Comparison of ENCODE assay signal across 35 cellular contexts in genomic region chr1:28415246-28415645, GRCh38. TPM values are rescaled to one million over a fixed set of nuclear protein-coding genes. Genes with fewer than 3 reads are reported as not detected.
DNase-seq lines count a peak whose midpoint lies in the region; ATAC-seq, FAIRE-seq and TF ChIP-seq lines count a peak whose summit lies in the region.
"Had no signal": no experiment of that assay in that cellular context is flagged by ENCODE, and none has a peak within 500 bp of the region (broad histone marks: within the 10 kb centered on the region; RNA-seq: fewer than 3 reads in every experiment).

No MANE protein-coding gene starts in this region.

- no peak overlapping the region for H3K9ac ChIP-seq in HUES6 (ENCODE audit: low read length)
- no peak overlapping the region for H3K9ac ChIP-seq in endodermal cell (ENCODE audit: extremely low read depth, low read length, poor library complexity, severe bottlenecking)
- no peak overlapping the region for H3K9ac ChIP-seq in mesenchymal stem cell (ENCODE audit: low read length)
- H3K9ac ChIP-seq in MM.1S (ENCODE audit: low read length), result no peak overlapping the region
- H3K9ac ChIP-seq: GM23248 had no signal

- H3K36me3 ChIP-seq in A673 (ENCODE audit: insufficient read depth, low read length, poor library complexity, severe bottlenecking) (no peaks in the 10 kb centered on the region), HUES6 (ENCODE audit: control insufficient read depth, insufficient read depth, low read length) (no peaks in the 10 kb centered on the region; the same call in 1 of the 2 replicates), endodermal cell (ENCODE audit: control insufficient read depth, insufficient read depth, low read length) (peaks cover 10% of the 10 kb centered on the region), pancreas (no peaks in the 10 kb centered on the region), mesenchymal stem cell (ENCODE audit: control insufficient read depth in 1 of 2, insufficient read depth in 2 of 2, low read depth in 1 of 2, low read length in 2 of 2) (peaks cover 0 to 2% of the 10 kb centered on the region in 2 experiments), MM.1S (replicated peaks; ENCODE audit: insufficient read depth, low read length) (no peaks in the 10 kb centered on the region)
- H3K36me3 ChIP-seq: cardiac muscle cell, neutrophil, prostate gland, right lobe of liver, spleen had no signal

- CTCF ChIA-PET in A673 (lab: Charles Lee), result interaction anchor here (0.8 kb wide), 1 partner anchor 56 kb away, joined by 6 read pairs; no protein-coding TSS in a partner anchor
- CTCF ChIA-PET in RWPE1 (lab: Yijun Ruan, JAX), result interaction anchor here (0.5 kb wide), 1 partner anchor 24 kb away, joined by 3 read pairs; no protein-coding TSS in a partner anchor

- H4K8ac ChIP-seq in mesenchymal stem cell (ENCODE audit: low read length), result no peak overlapping the region

- H3K9me3 Mint-ChIP-seq in endodermal cell, result no peaks in the 10 kb centered on the region
- H3K9me3 Mint-ChIP-seq: activated naive CD8-positive, alpha-beta T cell treated with anti-CD3 and anti-CD28 coated beads, Interleukin-2, amount 10 ng/mL, durations not matched to agents 7 days and 5 days; activated T-cell treated with anti-CD3 and anti-CD28 coated beads, Interleukin-2, amount 50 U/mL, for 4 hours; CD4-positive, CD25-positive, alpha-beta regulatory T cell; stimulated activated naive CD8-positive, alpha-beta T cell treated with anti-CD3 and anti-CD28 coated beads, Interleukin-15, Interleukin-2, amounts not matched to agents 100 ng/mL and 50 ng/mL, for 24 hours had no signal

- peaks cover 6% of the 10 kb centered on the region; the same call in 1 of the 2 replicates for H3F3A ChIP-seq in MM.1S (ENCODE audit: insufficient read depth, low read length)

- DNase-seq in A673 (ENCODE audit: low spot score) (peak; percentile 32), RWPE1 (ENCODE audit: low spot score) (no peak), endodermal cell (no peak), pancreas (no peak), mesenchymal stem cell (no peak), MM.1S (no peak), HCEC 1CT (no peak)
- DNase-seq: activated CD4-positive, alpha-beta T cell treated with anti-CD3 and anti-CD28 coated beads, Interleukin-2, amount 50 U/mL, for 1 hour; activated gamma-delta T cell; activated naive CD8-positive, alpha-beta T cell treated with anti-CD3 and anti-CD28 coated beads, Interleukin-2, amount 10 ng/mL, durations not matched to agents 7 days and 5 days; activated T-cell treated with anti-CD3 and anti-CD28 coated beads, Interleukin-2, amount 50 U/mL, for 4 hours; aorta; Calu3; CD4-positive, CD25-positive, alpha-beta regulatory T cell; DMS79; effector CD8-positive, alpha-beta T cell; GM23248; left ventricle myocardium superior; NCI-H1105 treated with DMSO at 0.1 percent for 48 hours; NCI-H187 treated with DMSO at 0.1 percent for 48 hours; NCI-H526; right lobe of liver; SHP77 treated with DMSO at 0.1 percent for 48 hours; spleen; stimulated activated CD4-positive, alpha-beta T cell treated with anti-CD3 and anti-CD28 coated beads, Interleukin-2, amount 100 ng/mL, for 24 hours had no signal

- no peak overlapping the region for H2BK5ac ChIP-seq in mesenchymal stem cell (ENCODE audit: low read depth, low read length, poor library complexity, severe bottlenecking)

- H3K4me3 ChIP-seq in A673 (ENCODE audit: low read depth, low read length, poor library complexity, severe bottlenecking), result no peak overlapping the region
- H3K4me3 ChIP-seq in HUES6 (ENCODE audit: low read depth, low read length), result no peak overlapping the region
- no peak overlapping the region for H3K4me3 ChIP-seq in endodermal cell (ENCODE audit: low read length)
- no peak overlapping the region for H3K4me3 ChIP-seq in pancreas
- no peak overlapping the region for H3K4me3 ChIP-seq in mesenchymal stem cell (ENCODE audit: insufficient read depth in 1 of 2, low read depth in 1 of 2, low read length in 2 of 2)
- no peak overlapping the region for H3K4me3 ChIP-seq in MM.1S (ENCODE audit: low read length)
- H3K4me3 ChIP-seq: cardiac muscle cell, coronary artery, GM23248, prostate gland, right lobe of liver, spleen had no signal

- H2AK5ac ChIP-seq in mesenchymal stem cell (ENCODE audit: low read length, severe bottlenecking), result no peak overlapping the region

- no peak overlapping the region for H2BK12ac ChIP-seq in mesenchymal stem cell (ENCODE audit: low read length in 2 of 2)

- 83% methylated on average over 1 to 2 of the region's 2 CpGs for WGBS in endodermal cell (ENCODE audit: insufficient coverage in 1 of 2, insufficient read length in 1 of 2), 2 experiments
- 85 to 87% methylated on average over 2 of the region's 2 CpGs for WGBS in pancreas, 2 donors
- WGBS in mesenchymal stem cell, result 70% methylated on average over 2 of the region's 2 CpGs

- H3K4ac ChIP-seq in mesenchymal stem cell (ENCODE audit: low read depth in 1 of 2, low read length in 2 of 2), result no peak overlapping the region

- H3K23ac ChIP-seq in mesenchymal stem cell (ENCODE audit: low read length in 2 of 2), result no peak overlapping the region

- H3K14ac ChIP-seq in mesenchymal stem cell (ENCODE audit: low read length in 2 of 2), result no peak overlapping the region

- ATAC-seq in pancreas, result no peak
- ATAC-seq: activated T-cell treated with anti-CD3 and anti-CD28 coated beads, Interleukin-2, amount 50 U/mL, for 4 hours; HepG2; left ventricle myocardium superior; Panc1; right lobe of liver had no signal

- no peaks in the 10 kb centered on the region for H3K27me3 ChIP-seq in A673 (replicated peaks; ENCODE audit: insufficient read depth, low read depth, low read length, poor library complexity)
- H3K27me3 ChIP-seq in HUES6 (ENCODE audit: control insufficient read depth, insufficient read depth, low read length), result no peaks in the 10 kb centered on the region
- no peaks in the 10 kb centered on the region for H3K27me3 ChIP-seq in endodermal cell (ENCODE audit: control insufficient read depth, insufficient read depth, low read length, poor library complexity, severe bottlenecking)
- H3K27me3 ChIP-seq in pancreas, result no peaks in the 10 kb centered on the region
- H3K27me3 ChIP-seq in mesenchymal stem cell (ENCODE audit: control insufficient read depth in 1 of 2, insufficient read depth in 1 of 2, low read length in 2 of 2), result no peaks in the 10 kb centered on the region
- H3K27me3 ChIP-seq in MM.1S (replicated peaks; ENCODE audit: insufficient read depth, low read length), result no peaks in the 10 kb centered on the region
- H3K27me3 ChIP-seq: cardiac muscle cell, neutrophil, right lobe of liver, spleen had no signal

- peak overlapping the region; percentile 57 for H3K27ac Mint-ChIP-seq in endodermal cell
- H3K27ac Mint-ChIP-seq: stimulated activated naive CD8-positive, alpha-beta T cell treated with anti-CD3 and anti-CD28 coated beads, Interleukin-15, Interleukin-2, amounts not matched to agents 100 ng/mL and 50 ng/mL, for 24 hours had no signal

- peaks cover 9% of the 10 kb centered on the region for H3K79me1 ChIP-seq in mesenchymal stem cell (replicated peaks; ENCODE audit: low read length, poor library complexity, severe bottlenecking)

- H3K4me1 Mint-ChIP-seq in endodermal cell, result peaks cover 6% of the 10 kb centered on the region

- no peaks in the 10 kb centered on the region for H3K9me2 ChIP-seq in MM.1S (replicated peaks; ENCODE audit: insufficient read depth, low read length)

- H3K27ac ChIP-seq in A673 (ENCODE audit: low read depth, low read length, poor library complexity, severe bottlenecking) (peak overlapping the region; percentile 4), HUES6 (ENCODE audit: low read depth, low read length) (0 out of 2 replicates have a peak overlapping the region, but pooled peaks have one; percentile 62), RWPE1 (peak overlapping the region; percentile 45), endodermal cell (ENCODE audit: low read depth, low read length) (peak overlapping the region; percentile 57), pancreas (no peak overlapping the region), mesenchymal stem cell (ENCODE audit: low read length, poor library complexity, severe bottlenecking) (no peak overlapping the region), MM.1S (ENCODE audit: low read length) (no peak overlapping the region)
- H3K27ac ChIP-seq: cardiac muscle cell, coronary artery, GM23248, neutrophil, prostate gland, right lobe of liver had no signal

- H3K36me3 Mint-ChIP-seq in endodermal cell (ENCODE audit: low read depth), result peaks cover 13% of the 10 kb centered on the region

- no peak for FAIRE-seq in pancreas (lab: Jason Lieb, UNC)
- FAIRE-seq: HepG2, keratinocyte, urothelium cell line had no signal

- POLR2A ChIA-PET in A673 (lab: Charles Lee; ENCODE audit: low non-redundant PET) (interaction anchor here (0.6 kb wide), 1 partner anchor 91 kb away, joined by 3 read pairs; the partner anchor contains the start of gene RCC1), RWPE1 (lab: Yijun Ruan, JAX; ENCODE audit: low non-redundant PET) (interaction anchor here (0.6 kb wide), 1 partner anchor 58 kb away, joined by 10 read pairs; no protein-coding TSS in a partner anchor)

- H3K4me2 ChIP-seq in mesenchymal stem cell (ENCODE audit: low read length, poor library complexity, severe bottlenecking) (no peak overlapping the region), MM.1S (ENCODE audit: low read depth, low read length) (no peak overlapping the region)

- no peak overlapping the region for H3K4me3 Mint-ChIP-seq in endodermal cell
- H3K4me3 Mint-ChIP-seq: activated naive CD8-positive, alpha-beta T cell treated with anti-CD3 and anti-CD28 coated beads, Interleukin-2, amount 10 ng/mL, durations not matched to agents 7 days and 5 days; activated T-cell treated with anti-CD3 and anti-CD28 coated beads, Interleukin-2, amount 50 U/mL, for 4 hours; CD4-positive, CD25-positive, alpha-beta regulatory T cell; stimulated activated naive CD8-positive, alpha-beta T cell treated with anti-CD3 and anti-CD28 coated beads, Interleukin-15, Interleukin-2, amounts not matched to agents 100 ng/mL and 50 ng/mL, for 24 hours had no signal

- BruUV-seq in A673 (replicated peaks; lab: Mats Ljungman, UMichigan), result no TSS peak

- no peaks in the 10 kb centered on the region for H4K20me1 ChIP-seq in MM.1S (ENCODE audit: insufficient read depth, low read length)

- no peaks in the 10 kb centered on the region for H3K27me3 Mint-ChIP-seq in endodermal cell (ENCODE audit: insufficient read depth)
- H3K27me3 Mint-ChIP-seq: activated naive CD8-positive, alpha-beta T cell treated with anti-CD3 and anti-CD28 coated beads, Interleukin-2, amount 10 ng/mL, durations not matched to agents 7 days and 5 days; CD4-positive, CD25-positive, alpha-beta regulatory T cell; stimulated activated naive CD8-positive, alpha-beta T cell treated with anti-CD3 and anti-CD28 coated beads, Interleukin-15, Interleukin-2, amounts not matched to agents 100 ng/mL and 50 ng/mL, for 24 hours had no signal

- no peak overlapping the region for H3K18ac ChIP-seq in mesenchymal stem cell (ENCODE audit: low read depth in 1 of 2, low read length in 2 of 2)

- H3K79me2 ChIP-seq in MM.1S (ENCODE audit: low read length), result peaks cover 8% of the 10 kb centered on the region; the same call in 1 of the 2 replicates

- H3K4me1 ChIP-seq in A673 (ENCODE audit: insufficient read depth, low read length, poor library complexity, severe bottlenecking) (peaks cover 25% of the 10 kb centered on the region), HUES6 (ENCODE audit: control insufficient read depth, insufficient read depth, low read length) (peaks cover 26% of the 10 kb centered on the region), endodermal cell (ENCODE audit: control insufficient read depth, insufficient read depth, low read length) (no peaks in the 10 kb centered on the region), pancreas (peaks cover 5 to 9% (median 8%) of the 10 kb centered on the region in 3 donors), mesenchymal stem cell (ENCODE audit: control insufficient read depth, insufficient read depth, low read depth, low read length) (peaks cover 7% of the 10 kb centered on the region), MM.1S (ENCODE audit: low read length) (peaks cover 5% of the 10 kb centered on the region; the same call in 1 of the 2 replicates)
- H3K4me1 ChIP-seq: prostate gland had no signal

- H2BK120ac ChIP-seq in mesenchymal stem cell (ENCODE audit: low read depth, low read length), result no peak overlapping the region

- no peak for TF ChIP-seq CTCF in A673 (conservative IDR thresholded peaks at IDR 0.05; ENCODE audit: low read depth, low read length)
- no peak for TF ChIP-seq CTCF in RWPE1 (conservative IDR thresholded peaks at IDR 0.05; ENCODE audit: low read depth)
- TF ChIP-seq CTCF in endodermal cell (conservative IDR thresholded peaks at IDR 0.05), result no peak
- TF ChIP-seq CTCF in pancreas (IDR thresholded peaks at IDR 0.05), result no peak
- no peak for TF ChIP-seq CTCF in MM.1S (IDR thresholded peaks at IDR 0.05; ENCODE audit: low read length)

- intact Hi-C loops in A673 (cut with micrococcal nuclease; ENCODE audit: unreplicated experiment) (loop anchor here (10.0 kb wide), 1 partner anchor 100 kb away; no protein-coding TSS in a partner anchor), pancreas (cut with DNase I) (no loop called here)

- no peak overlapping the region for H2BK15ac ChIP-seq in mesenchymal stem cell (ENCODE audit: low read depth, poor library complexity, severe bottlenecking)

- H4K91ac ChIP-seq in mesenchymal stem cell (ENCODE audit: low read length), result no peak overlapping the region

- H2AFZ ChIP-seq in mesenchymal stem cell (ENCODE audit: low read depth, low read length) (no peak overlapping the region), MM.1S (ENCODE audit: low read length) (no peak overlapping the region)
- H2AFZ ChIP-seq: GM23248 had no signal

- H3K9me3 ChIP-seq in A673 (ENCODE audit: low read depth, low read length, poor library complexity, severe bottlenecking), result no peaks in the 10 kb centered on the region
- no peaks in the 10 kb centered on the region for H3K9me3 ChIP-seq in HUES6 (ENCODE audit: control insufficient read depth, insufficient read depth, low read depth, low read length)
- no peaks in the 10 kb centered on the region for H3K9me3 ChIP-seq in endodermal cell (ENCODE audit: control insufficient read depth, low read length)
- no peaks in the 10 kb centered on the region for H3K9me3 ChIP-seq in pancreas
- H3K9me3 ChIP-seq in mesenchymal stem cell (ENCODE audit: control insufficient read depth, low read length), result no peaks in the 10 kb centered on the region
- H3K9me3 ChIP-seq in MM.1S (replicated peaks; ENCODE audit: insufficient read depth, low read length), result no peaks in the 10 kb centered on the region
- H3K9me3 ChIP-seq: neutrophil, prostate gland, right lobe of liver, spleen had no signal

RNA-seq across cellular contexts. Expression of gene PHACTR4, which starts 45.7 kb away (rescaled TPM):
- total RNA-seq in A673 (2021) (63.4 and 66.2 TPM in 2 replicates), endodermal cell (10 to 100 TPM; 49.9 to 65.0 TPM), pancreas (10 to 100 TPM; 13.5 to 25.8 (median 15.9) TPM)
- 45.7 TPM for polyA plus RNA-seq in endodermal cell (2013, experiment 1 of 2)
- polyA plus RNA-seq in endodermal cell (2013, experiment 2 of 2), result 47.7 TPM
- polyA plus RNA-seq in pancreas, result 10 to 100 TPM; 12.5 to 13.3 TPM
- polyA plus RNA-seq in mesenchymal stem cell (2013, experiment 1 of 2), result 21.5 TPM
- polyA plus RNA-seq in mesenchymal stem cell (2013, experiment 2 of 2), result 20.8 TPM

Comparison
In these comparisons a context has a peak if more than half of its experiments do, and no peak if none do; other contexts are left out.
1. H3K27ac ChIP-seq: peak in A673 (single experiment), HUES6 (single experiment), RWPE1 (single experiment) and endodermal cell (single experiment); none in pancreas (0 of 4), mesenchymal stem cell (single experiment) and MM.1S (single experiment).